In genomic region chr10:28367865-28368541, GRCh38 we compare ENCODE assay signal across 7 cellular contexts.
DNase-seq lines count a peak whose midpoint lies in the region; ATAC-seq lines count a peak whose summit lies in the region.

No MANE protein-coding gene starts in this region.

- peak; percentile 95 for ATAC-seq in HG03066 (IDR thresholded peaks at IDR 0.05; ENCODE audit: low read depth, unreplicated experiment)

- peak; percentile 38 for DNase-seq in GM19238 (ENCODE audit: insufficient read length, low spot score)
- DNase-seq in T-helper 9 cell, result peak; percentile 29
- peak; percentile 49 for DNase-seq in effector CD4-positive, alpha-beta T cell
- DNase-seq in stimulated activated CD4-positive, alpha-beta T cell treated with anti-CD3 and anti-CD28 coated beads, TNF-alpha, amount 100 ng/mL, for 1 hour (ENCODE audit: low read depth in 3 of 3, low spot score in 1 of 3), result peak; percentile 11 to 26 (median 13)
- DNase-seq in dedifferentiated amniotic fluid mesenchymal stem cell (ENCODE audit: extremely low spot score), result no peak
- no peak for DNase-seq in DMS153 (lab: John Stamatoyannopoulos, UW)

Comparison
In these comparisons a context has a peak if more than half of its experiments do, and no peak if none do; other contexts are left out.
1. DNase-seq: peak in GM19238 (single experiment), T-helper 9 cell (single experiment), effector CD4-positive, alpha-beta T cell (single experiment) and stimulated activated CD4-positive, alpha-beta T cell treated with anti-CD3 and anti-CD28 coated beads, TNF-alpha, amount 100 ng/mL, for 1 hour (3 of 3); none in dedifferentiated amniotic fluid mesenchymal stem cell (single experiment) and DMS153 (single experiment).